ENCODE assay signal across 8 cellular contexts in genomic region chr11:93225642-93226041, GRCh38. TPM values are rescaled to one million over a fixed set of nuclear protein-coding genes. Genes with fewer than 3 reads are reported as not detected.
A peak's percentile ranks its signal among the peaks of the same experiment; 100 is the strongest.
DNase-seq lines count a peak whose midpoint lies in the region; ATAC-seq and TF ChIP-seq lines count a peak whose summit lies in the region.

No MANE protein-coding gene starts in this region.

- no peak for TF ChIP-seq POLR2A in sigmoid colon (IDR thresholded peaks at IDR 0.05)

- no TSS peak for BruUV-seq in OCI-LY7 (replicated peaks; lab: Mats Ljungman, UMichigan)

- H2BK12ac ChIP-seq in H9 (ENCODE audit: insufficient read length, low read depth, low read length): no peak overlapping the region

- H3K9ac ChIP-seq in H9 (ENCODE audit: extremely low read depth, insufficient read length, low read length): no peak overlapping the region

- H3K23ac ChIP-seq in H9 (ENCODE audit: insufficient read length, low read depth, low read length): no peak overlapping the region

- H4K91ac ChIP-seq in H9 (ENCODE audit: insufficient read length, low read depth, low read length): no peak overlapping the region

- TF ChIP-seq EP300 in sigmoid colon (IDR thresholded peaks at IDR 0.05): no peak

- no peak overlapping the region for H2BK15ac ChIP-seq in H9 (ENCODE audit: low read depth, low read length)

- DNase-seq in AG08395 (ENCODE audit: low spot score): peak; percentile 32
- DNase-seq in H9: no peak
- peak; percentile 28 for DNase-seq in OCI-LY7 (ENCODE audit: low spot score)
- peak; percentile 11 for DNase-seq in foreskin melanocyte
- no peak for DNase-seq in activated CD8-positive, alpha-beta memory T cell treated with anti-CD3 and anti-CD28 coated beads, Interleukin-2, amount 50 U/mL, for 4 hours
- DNase-seq in coronary artery (ENCODE audit: low spot score): no peak
- no peak for DNase-seq in sigmoid colon

- H3K36me3 Mint-ChIP-seq in H9 (ENCODE audit: insufficient read depth in 1 of 3, low read depth in 3 of 3): no peaks in the 10 kb centered on the region

- H3K4me1 ChIP-seq in H9 (ENCODE audit: insufficient read depth, low read length): no peaks in the 10 kb centered on the region
- no peaks in the 10 kb centered on the region for H3K4me1 ChIP-seq in OCI-LY7 (ENCODE audit: insufficient read depth, low read length, poor library complexity, severe bottlenecking)
- H3K4me1 ChIP-seq in sigmoid colon: no peaks in the 10 kb centered on the region

- no peaks in the 10 kb centered on the region for H3K79me2 ChIP-seq in H9 (ENCODE audit: insufficient read depth, low read length)
- no peaks in the 10 kb centered on the region for H3K79me2 ChIP-seq in OCI-LY7 (ENCODE audit: insufficient read depth, low read depth, low read length)

- H3K9me3 ChIP-seq in H9 (ENCODE audit: control insufficient read depth, low read depth, low read length) (no peaks in the 10 kb centered on the region), OCI-LY7 (ENCODE audit: low read length) (no peaks in the 10 kb centered on the region), sigmoid colon (no peaks in the 10 kb centered on the region)

- no peak overlapping the region for H2AK5ac ChIP-seq in H9 (ENCODE audit: insufficient read length, low read length)

- peaks cover 0 to 2% of the 10 kb centered on the region in 2 experiments; a peak in 1 of 5 replicates for H3K9me3 Mint-ChIP-seq in H9

- H3K27ac Mint-ChIP-seq in H9: no peak overlapping the region

- H3K4me3 ChIP-seq in OCI-LY7 (ENCODE audit: low read depth, low read length, poor library complexity, severe bottlenecking): no peak overlapping the region
- H3K4me3 ChIP-seq in coronary artery: no peak overlapping the region
- no peak overlapping the region for H3K4me3 ChIP-seq in sigmoid colon

- H3K56ac ChIP-seq in H9 (ENCODE audit: insufficient read length, low read depth, low read length): no peak overlapping the region

- no peak overlapping the region for H3K14ac ChIP-seq in H9 (ENCODE audit: insufficient read depth, low read length)

- H3K23me2 ChIP-seq in H9 (ENCODE audit: insufficient read length, low read depth, low read length, poor library complexity, severe bottlenecking): no peaks in the 10 kb centered on the region

- H3K79me1 ChIP-seq in H9 (ENCODE audit: insufficient read depth, low read depth, low read length, poor library complexity, severe bottlenecking): no peaks in the 10 kb centered on the region

- H3K4me2 ChIP-seq in H9 (ENCODE audit: insufficient read depth, insufficient read length, low read length) (no peak overlapping the region), OCI-LY7 (ENCODE audit: low read length) (no peak overlapping the region)

- no CpG with 5 or more reads among the region's 2 CpGs for WGBS in H9 (ENCODE audit: extremely low coverage, insufficient read length, low lambda C conversion rate)
- WGBS in sigmoid colon, 2 donors: 19 to 48% methylated on average over 2 of the region's 2 CpGs

- no peak for ATAC-seq in GM18907 (IDR thresholded peaks at IDR 0.05; ENCODE audit: unreplicated experiment)

- intact Hi-C loops in OCI-LY7 (cut with micrococcal nuclease; ENCODE audit: unreplicated experiment) (loop anchor here (5.0 kb wide), 1 partner anchor 283 kb away; no protein-coding TSS in a partner anchor), sigmoid colon (cut with DNase I) (no loop called here)

- H3K9me2 ChIP-seq in OCI-LY7 (ENCODE audit: insufficient read depth, low read length): no peaks in the 10 kb centered on the region

- H4K20me1 ChIP-seq in H9 (ENCODE audit: control insufficient read depth, insufficient read depth, insufficient read length): no peaks in the 10 kb centered on the region
- H4K20me1 ChIP-seq in OCI-LY7 (ENCODE audit: insufficient read depth, low read length): no peaks in the 10 kb centered on the region

- CTCF ChIA-PET in OCI-LY7 (lab: Charles Lee; ENCODE audit: unreplicated experiment): no interaction called here

- no peak overlapping the region for H3K4me3 Mint-ChIP-seq in H9

- H2AFZ ChIP-seq in H9 (ENCODE audit: low read length) (no peak overlapping the region), OCI-LY7 (ENCODE audit: low read length) (no peak overlapping the region)

- H4K8ac ChIP-seq in H9 (replicated peaks; ENCODE audit: insufficient read length, low read depth, low read length): no peak overlapping the region

- peak; percentile 39; the same call in 1 of the 3 replicates for TF ChIP-seq CTCF in H9 (conservative IDR thresholded peaks at IDR 0.05)
- TF ChIP-seq CTCF in OCI-LY7 (conservative IDR thresholded peaks at IDR 0.05; ENCODE audit: low read length): peak; percentile 70
- TF ChIP-seq CTCF in coronary artery (IDR thresholded peaks at IDR 0.05): no peak
- peak in 2 of 4 experiments; percentile 11 to 24 for TF ChIP-seq CTCF in sigmoid colon (IDR thresholded peaks at IDR 0.05)

- no peak overlapping the region for H3K4ac ChIP-seq in H9 (ENCODE audit: low read depth, low read length)

- POLR2A ChIA-PET in OCI-LY7 (lab: Charles Lee): interaction anchor here (0.9 to 1.0 kb wide), 2 partner anchors 9 to 59 kb away, joined by 3 to 5 read pairs; no protein-coding TSS in a partner anchor

- no peak overlapping the region for H2BK20ac ChIP-seq in H9 (ENCODE audit: low read depth, low read length, poor library complexity, severe bottlenecking)

- H2BK5ac ChIP-seq in H9 (ENCODE audit: insufficient read length, low read length): no peak overlapping the region

- no peaks in the 10 kb centered on the region; the same call in 1 of the 2 replicates for H3K27me3 ChIP-seq in H9 (ENCODE audit: insufficient read depth, low read length)
- H3K27me3 ChIP-seq in sigmoid colon: no peaks in the 10 kb centered on the region

- H3T11ph ChIP-seq in H9 (ENCODE audit: low read length): no peak overlapping the region

- no peak overlapping the region for H2BK120ac ChIP-seq in H9 (ENCODE audit: low read depth, low read length, poor library complexity, severe bottlenecking)

- no peak overlapping the region for H4K5ac ChIP-seq in H9 (ENCODE audit: insufficient read length, low read depth, low read length)

- no peak overlapping the region for H3K18ac ChIP-seq in H9 (ENCODE audit: insufficient read length, low read depth, low read length)

- H3K36me3 ChIP-seq in OCI-LY7 (ENCODE audit: insufficient read depth, low read length) (no peaks in the 10 kb centered on the region), sigmoid colon (no peaks in the 10 kb centered on the region)

- H3K27ac ChIP-seq in H9 (ENCODE audit: insufficient read length, low read depth, low read length): no peak overlapping the region
- no peak overlapping the region for H3K27ac ChIP-seq in OCI-LY7 (ENCODE audit: low read depth, low read length, poor library complexity, severe bottlenecking)
- no peak overlapping the region for H3K27ac ChIP-seq in coronary artery
- no peak overlapping the region for H3K27ac ChIP-seq in sigmoid colon

- peaks cover 1% of the 10 kb centered on the region; the same call in 1 of the 2 replicates for H3K27me3 Mint-ChIP-seq in H9 (ENCODE audit: low read depth)

- no peaks in the 10 kb centered on the region for H3K4me1 Mint-ChIP-seq in H9

RNA-seq across cellular contexts. Expression of gene SLC36A4, which starts 27.9 kb away (rescaled TPM):
- total RNA-seq in H9 (2021): 30.0 and 33.3 TPM in 2 replicates
- total RNA-seq in OCI-LY7 (2014; rRNA removed; shearing (Covaris generic)): 2.2 and 3.0 TPM in 2 replicates
- 4.2 and 8.8 TPM in 2 replicates for total RNA-seq in OCI-LY7 (2022)
- 10 to 100 TPM; 14.6 to 17.7 (median 16.4) TPM for total RNA-seq in sigmoid colon
- polyA plus RNA-seq in sigmoid colon: 1 to 10 TPM; 4.2 to 5.0 (median 4.4) TPM

Comparison
In these comparisons a context has a peak if more than half of its experiments do, and no peak if none do; other contexts are left out.
1. DNase-seq: peak in AG08395 (single experiment), OCI-LY7 (single experiment) and foreskin melanocyte (single experiment); none in H9 (single experiment), activated CD8-positive, alpha-beta memory T cell treated with anti-CD3 and anti-CD28 coated beads, Interleukin-2, amount 50 U/mL, for 4 hours (single experiment), coronary artery (single experiment) and sigmoid colon (single experiment).